In the genomic region with DNA sequence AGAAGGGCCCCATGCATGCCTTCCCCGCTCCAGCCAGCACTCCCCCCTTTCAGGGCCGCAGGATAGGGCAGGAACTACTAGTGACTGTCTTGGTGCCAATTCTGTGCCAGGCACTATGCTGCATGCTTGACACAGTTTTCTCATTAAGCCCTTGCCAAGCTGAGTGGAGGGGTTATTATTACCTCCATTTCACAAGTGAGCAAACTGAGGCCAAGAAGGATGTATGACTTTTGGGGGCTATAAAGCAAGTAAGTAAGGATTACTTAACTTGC, we compare ENCODE assay signal across 18 cellular contexts.
"Had no signal": no experiment of that assay in that cellular context is flagged by ENCODE, and none has a peak within 500 bp of the region (broad histone marks: within the 10 kb centered on the region; RNA-seq: fewer than 3 reads in every experiment).

No MANE protein-coding gene starts in this region.

- ATAC-seq: activated CD8-positive, alpha-beta T cell treated with anti-CD3 and anti-CD28 coated beads, Interleukin-2, amount 10 ng/mL, durations not matched to agents 7 days and 5 days; activated naive CD4-positive, alpha-beta T cell treated with anti-CD3 and anti-CD28 coated beads, Interleukin-2, amount 50 U/mL, for 72 hours; activated T-helper 17 cell treated with anti-CD3 and anti-CD28 coated beads, Interleukin-2, amount 50 U/mL, for 72 hours; left lobe of liver; naive thymus-derived CD8-positive, alpha-beta T cell had no signal

- H3K9ac ChIP-seq: neural progenitor cell had no signal

- H3K36me3 ChIP-seq: neural progenitor cell, thyroid gland, upper lobe of right lung, WERI-Rb-1 had no signal

- DNase-seq: activated CD4-positive, alpha-beta T cell treated with anti-CD3 and anti-CD28 coated beads, Interleukin-2, amount 10 ng/mL, durations not matched to agents 7 days and 5 days; activated CD4-positive, CD25-positive, alpha-beta regulatory T cell treated with anti-CD3 and anti-CD28 coated beads, Interleukin-2, amount 50 U/mL, for 72 hours; activated CD8-positive, alpha-beta T cell treated with anti-CD3 and anti-CD28 coated beads, Interleukin-2, amount 10 ng/mL, durations not matched to agents 7 days and 5 days; activated T-cell treated with anti-CD3 and anti-CD28 coated beads, Interleukin-2, amount 50 U/mL, for 24 hours; cortex of kidney; endodermal cell; kidney; naive thymus-derived CD8-positive, alpha-beta T cell; stimulated activated CD4-positive, alpha-beta T cell treated with anti-CD3 and anti-CD28 coated beads, Interleukin-4, amount 100 ng/mL, for 24 hours; stimulated activated naive CD4-positive, alpha-beta T cell treated with Interleukin-2 at 50 U/mL for 16 hours; T-helper 1 cell; upper lobe of right lung; WERI-Rb-1 had no signal

- H3K4me1 ChIP-seq: neural progenitor cell, upper lobe of right lung had no signal

- H3K27ac ChIP-seq: neural progenitor cell, upper lobe of right lung, WERI-Rb-1 had no signal

- H3K9me3 ChIP-seq: thyroid gland, upper lobe of right lung had no signal

- H3K4me3 ChIP-seq: neural progenitor cell, thyroid gland, upper lobe of right lung had no signal

- H3K27me3 ChIP-seq: neural progenitor cell, thyroid gland, upper lobe of right lung had no signal
